Comparison of ENCODE assay signal across 23 cellular contexts in the genomic region with DNA sequence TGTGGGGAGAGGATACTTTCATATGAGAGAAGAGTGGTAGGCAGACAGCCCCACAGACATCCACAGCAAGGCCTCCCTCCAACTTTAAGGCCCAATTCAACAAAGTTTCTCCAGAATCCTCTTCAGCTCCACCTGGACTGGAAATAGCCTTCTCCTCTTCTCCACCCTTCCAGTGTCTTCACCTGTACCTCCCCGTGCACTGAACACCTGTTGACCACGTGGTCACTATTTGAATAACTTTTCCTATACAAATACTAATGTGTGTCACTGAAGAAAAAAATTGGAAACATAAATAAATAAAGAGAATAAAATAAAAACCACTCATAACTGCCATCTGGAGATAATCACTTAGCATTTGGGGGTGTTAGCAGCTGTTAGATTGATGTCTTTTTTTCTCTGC.
DNase-seq lines count a peak whose midpoint lies in the region; ATAC-seq, FAIRE-seq and TF ChIP-seq lines count a peak whose summit lies in the region.
"Had no signal": no experiment of that assay in that cellular context is flagged by ENCODE, and none has a peak within 500 bp of the region (broad histone marks: within the 10 kb centered on the region; RNA-seq: fewer than 3 reads in every experiment).

No MANE protein-coding gene starts in this region.

- no peak overlapping the region for H3K4me3 ChIP-seq in HEK293 (ENCODE audit: low read depth, low read length)
- H3K4me3 ChIP-seq: ascending aorta, BLaER1, upper lobe of left lung had no signal

- POLR2A ChIA-PET in HEK293 (lab: Yijun Ruan, JAX): no interaction called here

- H3K4me1 Mint-ChIP-seq in nephron: peaks cover 49% of the 10 kb centered on the region

- H3K36me3 Mint-ChIP-seq in nephron (ENCODE audit: low read depth): no peaks in the 10 kb centered on the region

- H3K27me3 Mint-ChIP-seq in nephron (ENCODE audit: low read depth): no peaks in the 10 kb centered on the region
- H3K27me3 Mint-ChIP-seq: effector memory CD8-positive, alpha-beta T cell; stimulated activated naive CD8-positive, alpha-beta T cell treated with anti-CD3 and anti-CD28 coated beads, Interleukin-15, Interleukin-2, amounts not matched to agents 100 ng/mL and 50 ng/mL, for 24 hours had no signal

- FAIRE-seq in D721Med (lab: Jason Lieb, UNC): no peak
- FAIRE-seq: H54 had no signal

- H3K4me3 Mint-ChIP-seq in nephron: no peak overlapping the region
- H3K4me3 Mint-ChIP-seq: effector memory CD8-positive, alpha-beta T cell; stimulated activated naive CD8-positive, alpha-beta T cell treated with anti-CD3 and anti-CD28 coated beads, Interleukin-15, Interleukin-2, amounts not matched to agents 100 ng/mL and 50 ng/mL, for 24 hours; T-helper 1 cell treated with Interleukin-12 subunit alpha and Interleukin-12 subunit beta and Interleukin-4 antibody, amounts not matched to agents 30 μg/mL and 1 μg/mL, for 36 hours had no signal

- no peaks in the 10 kb centered on the region for H3K36me3 ChIP-seq in HEK293 (ENCODE audit: control insufficient read depth in 2 of 2, insufficient read depth in 1 of 2, low read length in 2 of 2)
- H3K36me3 ChIP-seq: ascending aorta, BLaER1, upper lobe of left lung, WERI-Rb-1 had no signal

- ATAC-seq in GM19023 (IDR thresholded peaks at IDR 0.05; ENCODE audit: unreplicated experiment) (no peak), GM21447 (IDR thresholded peaks at IDR 0.05; ENCODE audit: unreplicated experiment) (no peak)
- ATAC-seq: effector memory CD8-positive, alpha-beta T cell had no signal

- H3K27ac ChIP-seq in HEK293 (ENCODE audit: extremely low read depth, low read depth, low read length): no peak overlapping the region
- H3K27ac ChIP-seq: ascending aorta, BLaER1, upper lobe of left lung, WERI-Rb-1 had no signal

- CTCF ChIA-PET in HEK293 (lab: Yijun Ruan, JAX): interaction anchor here (1.0 kb wide), 1 partner anchor 65 kb away, joined by 3 read pairs; no protein-coding TSS in a partner anchor

- H3K9me3 Mint-ChIP-seq in nephron: no peaks in the 10 kb centered on the region
- H3K9me3 Mint-ChIP-seq: effector memory CD8-positive, alpha-beta T cell; stimulated activated naive CD8-positive, alpha-beta T cell treated with anti-CD3 and anti-CD28 coated beads, Interleukin-15, Interleukin-2, amounts not matched to agents 100 ng/mL and 50 ng/mL, for 24 hours; T-helper 1 cell treated with Interleukin-12 subunit alpha and Interleukin-12 subunit beta and Interleukin-4 antibody, amounts not matched to agents 30 μg/mL and 1 μg/mL, for 36 hours had no signal

- peak overlapping the region; percentile 25 to 72 (median 33) for H3K27ac Mint-ChIP-seq in nephron
- H3K27ac Mint-ChIP-seq: stimulated activated naive CD8-positive, alpha-beta T cell treated with anti-CD3 and anti-CD28 coated beads, Interleukin-15, Interleukin-2, amounts not matched to agents 100 ng/mL and 50 ng/mL, for 24 hours; T-helper 1 cell treated with Interleukin-12 subunit alpha and Interleukin-12 subunit beta and Interleukin-4 antibody, amounts not matched to agents 30 μg/mL and 1 μg/mL, for 36 hours had no signal

- H3K9me3 ChIP-seq in HEK293 (ENCODE audit: control insufficient read depth, insufficient read depth, low read depth, low read length): no peaks in the 10 kb centered on the region
- H3K9me3 ChIP-seq: ascending aorta, BLaER1, upper lobe of left lung had no signal

- DNase-seq in NCI-H1417 (lab: John Stamatoyannopoulos, UW) (peak in 2 of 3 experiments; percentile 56 to 68), NCI-H1417 treated with DMSO at 0.1 percent for 48 hours (lab: John Stamatoyannopoulos, UW) (no peak), NCI-H774 (lab: John Stamatoyannopoulos, UW) (peak; percentile 37), D721Med (ENCODE audit: insufficient read length, low spot score) (no peak)
- DNase-seq: activated CD4-positive, alpha-beta T cell treated with anti-CD3 and anti-CD28 coated beads, Interleukin-2, amount 50 U/mL, for 4 hours; activated naive CD4-positive, alpha-beta T cell treated with Interleukin-2 at 50 U/mL for 16 hours; activated T-cell treated with anti-CD3 and anti-CD28 coated beads for 4 hours; effector memory CD8-positive, alpha-beta T cell; GDM1; NCI-H1694 treated with DMSO at 0.1 percent for 48 hours; nucleus accumbens; stimulated activated CD4-positive, alpha-beta T cell treated with anti-CD3 and anti-CD28 coated beads, Interleukin-1b, Interleukin-23, amount 100 ng/mL, for 48 hours; upper lobe of left lung; WERI-Rb-1 had no signal

- TF ChIP-seq CTCF in HEK293 (tag by site-specific recombination; IDR thresholded peaks at IDR 0.05): no peak
- TF ChIP-seq CTCF in nephron (IDR thresholded peaks at IDR 0.05; ENCODE audit: unreplicated experiment in 3 of 3): no peak
- TF ChIP-seq CTCF in D721Med (IDR thresholded peaks at IDR 0.05; ENCODE audit: insufficient read depth, missing control alignments): no peak

- no peaks in the 10 kb centered on the region for H3K4me1 ChIP-seq in HEK293 (ENCODE audit: control insufficient read depth, insufficient read depth, low read length)
- H3K4me1 ChIP-seq: ascending aorta, upper lobe of left lung had no signal

TF ChIP-seq in HEK293, 187 proteins besides CTCF, POLR2A, EP300 and RAD21:
- TF ChIP-seq ZNF416 (tag by site-specific recombination; IDR thresholded peaks at IDR 0.05) (no peak), SCRT2 (tag by site-specific recombination; IDR thresholded peaks at IDR 0.05) (peak; percentile 56)
- TF ChIP-seq, protein P1, sequence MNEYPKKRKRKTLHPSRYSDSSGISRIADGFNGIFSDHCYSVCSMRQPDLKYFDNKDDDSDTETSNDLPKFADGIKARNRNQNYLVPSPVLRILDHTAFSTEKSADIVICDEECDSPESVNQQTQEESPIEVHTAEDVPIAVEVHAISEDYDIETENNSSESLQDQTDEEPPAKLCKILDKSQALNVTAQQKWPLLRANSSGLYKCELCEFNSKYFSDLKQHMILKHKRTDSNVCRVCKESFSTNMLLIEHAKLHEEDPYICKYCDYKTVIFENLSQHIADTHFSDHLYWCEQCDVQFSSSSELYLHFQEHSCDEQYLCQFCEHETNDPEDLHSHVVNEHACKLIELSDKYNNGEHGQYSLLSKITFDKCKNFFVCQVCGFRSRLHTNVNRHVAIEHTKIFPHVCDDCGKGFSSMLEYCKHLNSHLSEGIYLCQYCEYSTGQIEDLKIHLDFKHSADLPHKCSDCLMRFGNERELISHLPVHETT (tag by site-specific recombination; IDR thresholded peaks at IDR 0.05): no peak
TF ChIP-seq in HEK293: peak in this region for 1.

Comparison
In these comparisons a context has a peak if more than half of its experiments do, and no peak if none do; other contexts are left out.
1. DNase-seq: peak in NCI-H1417 (2 of 3) and NCI-H774 (single experiment); none in NCI-H1417 treated with DMSO at 0.1 percent for 48 hours (single experiment) and D721Med (single experiment).